8 cellular contexts compared by ENCODE assay signal in the genomic region with DNA sequence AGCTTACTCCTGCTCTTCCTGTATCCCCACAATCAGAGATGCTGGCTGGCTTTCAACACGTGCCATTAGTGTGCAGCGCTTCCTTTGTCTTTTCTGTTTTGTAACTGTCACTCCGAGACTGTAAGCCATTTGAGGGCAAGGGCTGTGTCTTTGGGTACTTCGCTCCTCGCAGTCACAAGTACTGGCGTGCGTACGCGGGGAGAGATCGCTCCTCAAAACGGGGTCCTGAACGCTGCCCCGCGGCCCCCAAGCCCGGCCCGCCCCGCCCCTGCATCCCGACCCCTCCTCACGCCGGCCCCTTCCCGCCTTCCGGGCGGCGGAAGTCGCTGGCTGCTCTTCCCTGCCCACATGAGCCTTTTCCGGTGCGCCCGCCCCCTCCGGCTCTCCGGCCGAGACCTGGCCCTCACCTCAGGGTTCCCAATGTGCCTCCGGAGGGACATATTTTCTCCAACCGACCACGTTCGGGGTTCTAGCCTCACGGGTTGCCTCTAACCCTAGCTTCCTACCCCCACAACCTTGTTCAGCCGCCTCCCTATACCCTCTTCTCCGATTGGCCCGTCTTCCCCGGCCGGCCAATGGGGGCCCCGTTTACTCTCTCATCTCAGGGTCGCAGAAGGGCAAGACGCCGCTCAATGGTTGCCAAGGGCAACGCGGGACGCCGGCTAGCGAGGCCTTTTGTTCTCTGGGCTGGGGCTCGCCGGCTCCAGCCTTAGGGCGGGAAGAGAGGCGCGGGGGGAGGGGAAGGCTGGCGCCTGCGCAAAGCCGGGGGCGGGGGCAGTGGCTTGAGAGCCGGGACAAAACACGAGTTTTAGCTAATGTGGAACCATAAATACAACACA. TPM values are rescaled to one million over a fixed set of nuclear protein-coding genes. Genes with fewer than 3 reads are reported as not detected.
DNase-seq lines count a peak whose midpoint lies in the region; ATAC-seq and TF ChIP-seq lines count a peak whose summit lies in the region.

A gene with protein sequence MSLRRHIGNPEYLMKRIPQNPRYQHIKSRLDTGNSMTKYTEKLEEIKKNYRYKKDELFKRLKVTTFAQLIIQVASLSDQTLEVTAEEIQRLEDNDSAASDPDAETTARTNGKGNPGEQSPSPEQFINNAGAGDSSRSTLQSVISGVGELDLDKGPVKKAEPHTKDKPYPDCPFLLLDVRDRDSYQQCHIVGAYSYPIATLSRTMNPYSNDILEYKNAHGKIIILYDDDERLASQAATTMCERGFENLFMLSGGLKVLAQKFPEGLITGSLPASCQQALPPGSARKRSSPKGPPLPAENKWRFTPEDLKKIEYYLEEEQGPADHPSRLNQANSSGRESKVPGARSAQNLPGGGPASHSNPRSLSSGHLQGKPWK (minus strand): TSS at position 490 of the 839 bp plus-strand sequence. CDS start 50 bp downstream, at position 440.

- H3K4me2 ChIP-seq in H9 (ENCODE audit: insufficient read depth, insufficient read length, low read length) = peak within 1 kb of the TSS; percentile 90

- H3K56ac ChIP-seq in H9 (ENCODE audit: insufficient read length, low read depth, low read length) = peak within 1 kb of the TSS; percentile 21

- no peaks in the 10 kb centered on the region for H4K20me1 ChIP-seq in H9 (ENCODE audit: control insufficient read depth, insufficient read depth, insufficient read length)

- peak within 1 kb of the TSS; percentile 100 for H3K18ac ChIP-seq in H9 (ENCODE audit: insufficient read length, low read depth, low read length)

- peaks cover 0 to 2% (median 2%) of the 10 kb centered on the region in 3 experiments; a peak in 2 of 7 replicates for H3K36me3 Mint-ChIP-seq in H9 (ENCODE audit: insufficient read depth in 1 of 3, low read depth in 3 of 3)
- no peaks in the 10 kb centered on the region for H3K36me3 Mint-ChIP-seq in natural killer cell treated with Interleukin-12 subunit alpha and Interleukin-12 subunit beta and Interleukin-15 and Interleukin-18, amount 100 ng/mL, for 72 hours

- no peak within 1 kb of the TSS for H4K91ac ChIP-seq in H9 (ENCODE audit: insufficient read length, low read depth, low read length)

- H2AK5ac ChIP-seq in H9 (ENCODE audit: insufficient read length, low read length) = no peak within 1 kb of the TSS

- H3K23me2 ChIP-seq in H9 (ENCODE audit: insufficient read length, low read depth, low read length, poor library complexity, severe bottlenecking) = peaks cover 5% of the 10 kb centered on the region

- H3K9ac ChIP-seq in H9 (ENCODE audit: extremely low read depth, insufficient read length, low read length) = peak within 1 kb of the TSS; percentile 94

- H4K5ac ChIP-seq in H9 (ENCODE audit: insufficient read length, low read depth, low read length) = peak within 1 kb of the TSS; percentile 79

- no peaks in the 10 kb centered on the region for H3K9me3 ChIP-seq in H9 (ENCODE audit: control insufficient read depth, low read depth, low read length)
- H3K9me3 ChIP-seq in MG63 = no peaks in the 10 kb centered on the region

- peak within 1 kb of the TSS; percentile 97 for H3T11ph ChIP-seq in H9 (ENCODE audit: low read length)

- peak within 1 kb of the TSS; percentile 92 for H2BK5ac ChIP-seq in H9 (ENCODE audit: insufficient read length, low read length)

- peak within 1 kb of the TSS; percentile 85 for H2BK12ac ChIP-seq in H9 (ENCODE audit: insufficient read length, low read depth, low read length)

- H3K79me1 ChIP-seq in H9 (ENCODE audit: insufficient read depth, low read depth, low read length, poor library complexity, severe bottlenecking) = no peaks in the 10 kb centered on the region

- H3K23ac ChIP-seq in H9 (ENCODE audit: insufficient read length, low read depth, low read length) = no peak within 1 kb of the TSS

- no peaks in the 10 kb centered on the region for H3K79me2 ChIP-seq in H9 (ENCODE audit: insufficient read depth, low read length)

- WGBS in H9 (ENCODE audit: extremely low coverage, insufficient read length, low lambda C conversion rate) = no CpG with 5 or more reads among the region's 61 CpGs

- DNase-seq in ELF-1 (ENCODE audit: low read depth, low spot score) = peak; percentile 100
- DNase-seq in H9 = peak; percentile 99
- DNase-seq in MG63 = peak; percentile 95
- peak; percentile 96 to 97 for DNase-seq in SHP77 (lab: John Stamatoyannopoulos, UW)
- peak; percentile 94 for DNase-seq in activated effector memory CD4-positive, alpha-beta T cell treated with anti-CD3 and anti-CD28 coated beads, Interleukin-2, amount 50 U/mL, for 16 hours
- DNase-seq in fibroblast of pulmonary artery (ENCODE audit: low read depth) = peak; percentile 98
- DNase-seq in natural killer cell treated with Interleukin-12 subunit alpha and Interleukin-12 subunit beta and Interleukin-15 and Interleukin-18, amount 100 ng/mL, for 72 hours (ENCODE audit: low spot score) = peak; percentile 96
- peak; percentile 90 for DNase-seq in stimulated activated naive CD4-positive, alpha-beta T cell treated with Interleukin-2 at 50 U/mL for 16 hours (lab: John Stamatoyannopoulos, UW)

- peak within 1 kb of the TSS; percentile 99 to 100 (median 100) for H3K27ac Mint-ChIP-seq in H9
- H3K27ac Mint-ChIP-seq in natural killer cell treated with Interleukin-12 subunit alpha and Interleukin-12 subunit beta and Interleukin-15 and Interleukin-18, amount 100 ng/mL, for 72 hours = peak within 1 kb of the TSS; percentile 94 to 99

- H3K4me3 ChIP-seq in MG63 = peak within 1 kb of the TSS; percentile 80
- H3K4me3 ChIP-seq in fibroblast of pulmonary artery (replicated peaks; ENCODE audit: low read depth, low read length) = peak within 1 kb of the TSS; percentile 85

- peak within 1 kb of the TSS; percentile 100 for H3K14ac ChIP-seq in H9 (ENCODE audit: insufficient read depth, low read length)

- H2BK120ac ChIP-seq in H9 (ENCODE audit: low read depth, low read length, poor library complexity, severe bottlenecking) = peak within 1 kb of the TSS; percentile 98

- peak; percentile 99 for ATAC-seq in natural killer cell treated with Interleukin-12 subunit alpha and Interleukin-12 subunit beta and Interleukin-15 and Interleukin-18, amount 100 ng/mL, for 72 hours

- H4K8ac ChIP-seq in H9 (replicated peaks; ENCODE audit: insufficient read length, low read depth, low read length) = no peak within 1 kb of the TSS

- no peak within 1 kb of the TSS; the same call in 1 of the 2 replicates for H3K4ac ChIP-seq in H9 (ENCODE audit: low read depth, low read length)

- peaks cover 4% of the 10 kb centered on the region for H3K4me1 ChIP-seq in H9 (ENCODE audit: insufficient read depth, low read length)

- peak within 1 kb of the TSS; percentile 78 for H3K27ac ChIP-seq in H9 (ENCODE audit: insufficient read length, low read depth, low read length)

- H2BK15ac ChIP-seq in H9 (ENCODE audit: low read depth, low read length) = peak within 1 kb of the TSS; percentile 87; the same call in 1 of the 2 replicates

- H3K27me3 ChIP-seq in H9 (ENCODE audit: insufficient read depth, low read length) = no peaks in the 10 kb centered on the region
- H3K27me3 ChIP-seq in MG63 = no peaks in the 10 kb centered on the region

- H3K36me3 ChIP-seq in MG63 = no peaks in the 10 kb centered on the region

- TF ChIP-seq CTCF in H9 (conservative IDR thresholded peaks at IDR 0.05) (no peak), fibroblast of pulmonary artery (IDR thresholded peaks at IDR 0.05; ENCODE audit: low read length, missing control alignments) (no peak)

- H2BK20ac ChIP-seq in H9 (ENCODE audit: low read depth, low read length, poor library complexity, severe bottlenecking) = peak within 1 kb of the TSS; percentile 83

- no peaks in the 10 kb centered on the region for H3K27me3 Mint-ChIP-seq in H9 (ENCODE audit: low read depth)
- peaks cover 0 to 3% of the 10 kb centered on the region in 2 donors for H3K27me3 Mint-ChIP-seq in natural killer cell treated with Interleukin-12 subunit alpha and Interleukin-12 subunit beta and Interleukin-15 and Interleukin-18, amount 100 ng/mL, for 72 hours

- peaks cover 0 to 4% of the 10 kb centered on the region in 2 experiments; a peak in 4 of 5 replicates for H3K9me3 Mint-ChIP-seq in H9
- no peaks in the 10 kb centered on the region for H3K9me3 Mint-ChIP-seq in natural killer cell treated with Interleukin-12 subunit alpha and Interleukin-12 subunit beta and Interleukin-15 and Interleukin-18, amount 100 ng/mL, for 72 hours

- peak within 1 kb of the TSS; percentile 92 to 94 for H3K4me3 Mint-ChIP-seq in H9
- H3K4me3 Mint-ChIP-seq in natural killer cell treated with Interleukin-12 subunit alpha and Interleukin-12 subunit beta and Interleukin-15 and Interleukin-18, amount 100 ng/mL, for 72 hours = peak within 1 kb of the TSS; percentile 97

- peaks cover 16 to 23% of the 10 kb centered on the region in 2 experiments for H3K4me1 Mint-ChIP-seq in H9
- peaks cover 18 to 29% of the 10 kb centered on the region in 2 donors for H3K4me1 Mint-ChIP-seq in natural killer cell treated with Interleukin-12 subunit alpha and Interleukin-12 subunit beta and Interleukin-15 and Interleukin-18, amount 100 ng/mL, for 72 hours (ENCODE audit: low read depth in 2 of 2)

- peak within 1 kb of the TSS; percentile 89 for H2AFZ ChIP-seq in H9 (ENCODE audit: low read length)

RNA-seq across cellular contexts. Expression of the gene that starts here (rescaled TPM):
- total RNA-seq in H9 (2021) = 9.2 and 9.7 TPM in 2 replicates
- 13.1 and 20.4 TPM in 2 replicates for total RNA-seq in MG63 (2014; rRNA removed; shearing (Covaris generic); ENCODE audit: low replicate concordance)
- total RNA-seq in natural killer cell treated with Interleukin-12 subunit alpha and Interleukin-12 subunit beta and Interleukin-15 and Interleukin-18, amount 100 ng/mL, for 72 hours = 10 to 100 TPM; 11.3 to 17.7 TPM

Comparison
In these comparisons a context has a peak if more than half of its experiments do, and no peak if none do; other contexts are left out.
1. Peak in every context shown above with its lines: DNase-seq, ATAC-seq, H3K4me3 ChIP-seq and H3K27ac ChIP-seq.